In genomic region chr3:127017229-127017628, GRCh38 we compare ENCODE assay signal across 24 cellular contexts. TPM values are rescaled to one million over a fixed set of nuclear protein-coding genes. Genes with fewer than 3 reads are reported as not detected.
A peak's percentile ranks its signal among the peaks of the same experiment; 100 is the strongest.
DNase-seq lines count a peak whose midpoint lies in the region; ATAC-seq, FAIRE-seq and TF ChIP-seq lines count a peak whose summit lies in the region.
"Had no signal": no experiment of that assay in that cellular context is flagged by ENCODE, and none has a peak within 500 bp of the region (broad histone marks: within the 10 kb centered on the region; RNA-seq: fewer than 3 reads in every experiment).

No MANE protein-coding gene starts in this region.

- H2AFZ ChIP-seq in mammary epithelial cell (ENCODE audit: low read depth, low read length) (no peak overlapping the region), K562 (ENCODE audit: low read depth, low read length) (no peak overlapping the region), mesenchymal stem cell (ENCODE audit: low read depth, low read length) (no peak overlapping the region)

- H3K27ac ChIP-seq in mammary epithelial cell (ENCODE audit: insufficient read depth, low read depth, low read length) = no peak overlapping the region
- no peak overlapping the region for H3K27ac ChIP-seq in K562 (ENCODE audit: extremely low read depth, low read depth, low read length)
- no peak overlapping the region for H3K27ac ChIP-seq in mesenchymal stem cell (ENCODE audit: low read length, poor library complexity, severe bottlenecking)
- peak overlapping the region; percentile 60 to 65 for H3K27ac ChIP-seq in thoracic aorta
- H3K27ac ChIP-seq: 22Rv1; A549; BLaER1 treated with 17β-estradiol and CSF1 and Interleukin-3, amounts not matched to agents 10 nM and 100 nM; C4-2B had no signal

- no peak for FAIRE-seq in K562 (lab: Jason Lieb, UNC)
- FAIRE-seq: A549, D721Med, G401.6, GM12891, GM19239 had no signal

- H2BK5ac ChIP-seq in mesenchymal stem cell (ENCODE audit: low read depth, low read length, poor library complexity, severe bottlenecking) = no peak overlapping the region

- H3K4me3 ChIP-seq in mammary epithelial cell (replicated peaks in 1 of 3; ENCODE audit: insufficient read depth in 1 of 3, low read depth in 2 of 3, low read length in 3 of 3) = no peak overlapping the region
- H3K4me3 ChIP-seq in K562 = no peak overlapping the region
- H3K4me3 ChIP-seq in mesenchymal stem cell (ENCODE audit: insufficient read depth in 1 of 2, low read depth in 1 of 2, low read length in 2 of 2) = no peak overlapping the region
- H3K4me3 ChIP-seq in thoracic aorta = no peak overlapping the region
- H3K4me3 ChIP-seq: A549; BLaER1 treated with 17β-estradiol and CSF1 and Interleukin-3, amounts not matched to agents 10 nM and 100 nM had no signal

- intact Hi-C loops in mammary epithelial cell (cut with micrococcal nuclease) = no loop called here
- intact Hi-C loops in MCF 10A (cut with micrococcal nuclease) = no loop called here
- intact Hi-C loops in K562 (cut with micrococcal nuclease) = no loop called here
- intact Hi-C loops in left ventricle myocardium superior (cut with micrococcal nuclease) = no loop called here

- 91% methylated on average over 12 of the region's 16 CpGs for WGBS in mammary epithelial cell (ENCODE audit: low coverage, missing lambda C conversion rate)
- 98% methylated on average over 5 of the region's 16 CpGs for WGBS in K562 (ENCODE audit: insufficient coverage, low coverage, missing lambda C conversion rate)
- WGBS in mesenchymal stem cell = 98% methylated on average over 16 of the region's 16 CpGs

- no peak overlapping the region for H2AK5ac ChIP-seq in mesenchymal stem cell (ENCODE audit: low read length, severe bottlenecking)

- peaks cover 52% of the 10 kb centered on the region for H3K79me1 ChIP-seq in mesenchymal stem cell (replicated peaks; ENCODE audit: low read length, poor library complexity, severe bottlenecking)

- no peaks in the 10 kb centered on the region for H3K9me1 ChIP-seq in K562 (ENCODE audit: control insufficient read depth, insufficient read depth, low read length)

- ATAC-seq in K562 (no peak), thoracic aorta (ENCODE audit: insufficient number of reproducible peaks, low FRiP score, low read depth) (no peak), left ventricle myocardium superior (no peak)
- ATAC-seq: A549; CD8-positive, alpha-beta T cell had no signal

- H3K4ac ChIP-seq in mesenchymal stem cell (ENCODE audit: low read depth in 1 of 2, low read length in 2 of 2) = no peak overlapping the region

- in situ Hi-C loops in mammary epithelial cell (cut with MboI; ENCODE audit: low sequenced_read_pairs in 2 of 2) = no loop called here
- in situ Hi-C loops in K562 (cut with MboI) = no loop called here

- CTCF ChIA-PET in mammary epithelial cell (lab: Charles Lee; ENCODE audit: low non-redundant PET) = interaction anchor here (0.5 kb wide), 1 partner anchor 1579 kb away, joined by 3 read pairs; no protein-coding TSS in a partner anchor
- CTCF ChIA-PET in MCF 10A (lab: Yijun Ruan, JAX) = interaction anchor here (1.0 kb wide), 1 partner anchor 32 kb away, joined by 4 read pairs; no protein-coding TSS in a partner anchor
- CTCF ChIA-PET in K562 (lab: Yijun Ruan, JAX; ENCODE audit: low intra/inter-chr PET ratio) = no interaction called here

- dilution Hi-C loops in mammary epithelial cell (cut with HindIII; ENCODE audit: low sequenced_read_pairs) = no loop called here

- H2BK12ac ChIP-seq in mesenchymal stem cell (ENCODE audit: low read length in 2 of 2) = no peak overlapping the region

- no peak overlapping the region for H3K14ac ChIP-seq in mesenchymal stem cell (ENCODE audit: low read length in 2 of 2)

- H4K8ac ChIP-seq in mesenchymal stem cell (ENCODE audit: low read length) = no peak overlapping the region

- H3K23ac ChIP-seq in mesenchymal stem cell (ENCODE audit: low read length in 2 of 2) = no peak overlapping the region

- TF ChIP-seq RAD21 in K562 (CRISPR knock-in tag; conservative IDR thresholded peaks at IDR 0.05 in 1 of 2, IDR thresholded peaks at IDR 0.05 in 1 of 2) = no peak

- H3K9ac ChIP-seq in mammary epithelial cell (ENCODE audit: insufficient read depth, low read length) (no peak overlapping the region), K562 (ENCODE audit: insufficient read depth in 1 of 2, low read depth in 2 of 2, low read length in 2 of 2) (no peak overlapping the region), mesenchymal stem cell (ENCODE audit: low read length) (no peak overlapping the region)
- H3K9ac ChIP-seq: BLaER1 treated with 17β-estradiol and CSF1 and Interleukin-3, amounts not matched to agents 10 nM and 100 nM had no signal

- H3K27me3 ChIP-seq in mammary epithelial cell (ENCODE audit: insufficient read depth, low read length) (no peaks in the 10 kb centered on the region), K562 (ENCODE audit: control insufficient read depth in 2 of 2, insufficient read depth in 2 of 2, low read length in 2 of 2) (no peaks in the 10 kb centered on the region), mesenchymal stem cell (ENCODE audit: control insufficient read depth in 1 of 2, insufficient read depth in 1 of 2, low read length in 2 of 2) (no peaks in the 10 kb centered on the region), thoracic aorta (replicated peaks; ENCODE audit: insufficient read depth) (no peaks in the 10 kb centered on the region)
- H3K27me3 ChIP-seq: BLaER1 treated with 17β-estradiol and CSF1 and Interleukin-3, amounts not matched to agents 10 nM and 100 nM had no signal

- TF ChIP-seq CTCF in mammary epithelial cell (conservative IDR thresholded peaks at IDR 0.05 in 1 of 2, IDR thresholded peaks at IDR 0.05 in 1 of 2; ENCODE audit: extremely low read depth in 1 of 2, insufficient read depth in 1 of 2, low read depth in 1 of 2, low read length in 2 of 2) = no peak
- TF ChIP-seq CTCF in MCF 10A (IDR thresholded peaks at IDR 0.05; ENCODE audit: unreplicated experiment) = no peak
- TF ChIP-seq CTCF in K562 (IDR thresholded peaks at IDR 0.05 in 2 of 3, conservative IDR thresholded peaks at IDR 0.05 in 1 of 3; ENCODE audit: insufficient read depth in 2 of 3, low read depth in 1 of 3, low read length in 3 of 3) = no peak
- TF ChIP-seq CTCF in thoracic aorta (IDR thresholded peaks at IDR 0.05) = no peak
- no peak for TF ChIP-seq CTCF in endothelial cell (IDR thresholded peaks at IDR 0.05; ENCODE audit: unreplicated experiment)

- H3K4me2 ChIP-seq in mammary epithelial cell (ENCODE audit: insufficient read depth, low read depth, low read length) (no peak overlapping the region), K562 (ENCODE audit: insufficient read depth, low read length) (no peak overlapping the region), mesenchymal stem cell (ENCODE audit: low read length, poor library complexity, severe bottlenecking) (no peak overlapping the region)
- H3K4me2 ChIP-seq: A549 had no signal

- peak overlapping the region; percentile 16 for H4K91ac ChIP-seq in mesenchymal stem cell (ENCODE audit: low read length)

- H3K4me1 Mint-ChIP-seq in MCF 10A (ENCODE audit: insufficient read depth, unreplicated experiment) (peaks cover 9% of the 10 kb centered on the region), endothelial cell (ENCODE audit: unreplicated experiment) (no peaks in the 10 kb centered on the region)

- H2BK15ac ChIP-seq in mesenchymal stem cell (ENCODE audit: low read depth, poor library complexity, severe bottlenecking) = no peak overlapping the region

- POLR2A ChIA-PET in MCF 10A (lab: Yijun Ruan, JAX) (interaction anchor here (1.1 kb wide), 1 partner anchor 18 kb away, joined by 5 read pairs; no protein-coding TSS in a partner anchor), K562 (lab: Yijun Ruan, JAX) (interaction anchor here (0.7 to 1.0 kb wide), 2 partner anchors 11 to 14 kb away, joined by 3 read pairs; no protein-coding TSS in a partner anchor)

- H3K4me3 Mint-ChIP-seq in MCF 10A (ENCODE audit: unreplicated experiment) = no peak overlapping the region
- H3K4me3 Mint-ChIP-seq in endothelial cell (ENCODE audit: unreplicated experiment) = no peak overlapping the region
- H3K4me3 Mint-ChIP-seq: B cell; CD4-positive, alpha-beta T cell; CD8-positive, alpha-beta T cell had no signal

- H3K9me3 Mint-ChIP-seq in MCF 10A (ENCODE audit: unreplicated experiment) = no peaks in the 10 kb centered on the region
- no peaks in the 10 kb centered on the region for H3K9me3 Mint-ChIP-seq in endothelial cell (ENCODE audit: unreplicated experiment)
- H3K9me3 Mint-ChIP-seq: CD4-positive, alpha-beta T cell; CD8-positive, alpha-beta T cell had no signal

- no peak overlapping the region for H3K18ac ChIP-seq in mesenchymal stem cell (ENCODE audit: low read depth in 1 of 2, low read length in 2 of 2)

- H3K9me3 ChIP-seq in mammary epithelial cell (replicated peaks; ENCODE audit: insufficient read depth, low read length) = no peaks in the 10 kb centered on the region
- H3K9me3 ChIP-seq in K562 (replicated peaks; ENCODE audit: control insufficient read depth, insufficient read depth, low read depth, low read length) = no peaks in the 10 kb centered on the region
- no peaks in the 10 kb centered on the region for H3K9me3 ChIP-seq in mesenchymal stem cell (ENCODE audit: control insufficient read depth, low read length)
- no peaks in the 10 kb centered on the region for H3K9me3 ChIP-seq in thoracic aorta
- H3K9me3 ChIP-seq: A549; BLaER1 treated with 17β-estradiol and CSF1 and Interleukin-3, amounts not matched to agents 10 nM and 100 nM; Caco-2 had no signal

- H3K79me2 ChIP-seq in mammary epithelial cell (ENCODE audit: insufficient read depth, low read length) (peaks cover 62% of the 10 kb centered on the region), K562 (ENCODE audit: control insufficient read depth, insufficient read depth, low read length) (no peaks in the 10 kb centered on the region)

- no peak for TF ChIP-seq EP300 in K562 (IDR thresholded peaks at IDR 0.05; ENCODE audit: low read length)

- H3K36me3 ChIP-seq in mammary epithelial cell (ENCODE audit: insufficient read depth, low read length) (peaks cover 38% of the 10 kb centered on the region), K562 (ENCODE audit: control insufficient read depth, insufficient read depth, low read length) (peaks cover 87% of the 10 kb centered on the region; the same call in 2 of the 3 replicates), mesenchymal stem cell (ENCODE audit: control insufficient read depth in 1 of 2, insufficient read depth in 2 of 2, low read depth in 1 of 2, low read length in 2 of 2) (peaks cover 93 to 98% of the 10 kb centered on the region in 2 experiments), thoracic aorta (peaks cover 56% of the 10 kb centered on the region)

- H3K27ac Mint-ChIP-seq in MCF 10A (ENCODE audit: low read depth, unreplicated experiment) (no peak overlapping the region), endothelial cell (ENCODE audit: unreplicated experiment) (no peak overlapping the region)
- H3K27ac Mint-ChIP-seq: B cell; CD4-positive, alpha-beta T cell; CD8-positive, alpha-beta T cell had no signal

- H4K20me1 ChIP-seq in mammary epithelial cell (ENCODE audit: insufficient read depth, low read length) = no peaks in the 10 kb centered on the region
- H4K20me1 ChIP-seq in K562 (replicated peaks; ENCODE audit: control insufficient read depth, insufficient read depth, low read length) = no peaks in the 10 kb centered on the region

- H3K36me3 Mint-ChIP-seq in MCF 10A (ENCODE audit: insufficient read depth, unreplicated experiment) = peaks cover 44% of the 10 kb centered on the region
- H3K36me3 Mint-ChIP-seq in endothelial cell (ENCODE audit: low read depth, unreplicated experiment) = peaks cover 14% of the 10 kb centered on the region

- BruUV-seq in mammary epithelial cell (replicated peaks; lab: Mats Ljungman, UMichigan) (TSS peak; percentile 50), MCF 10A (replicated peaks; lab: Mats Ljungman, UMichigan) (no TSS peak), K562 (replicated peaks; lab: Mats Ljungman, UMichigan) (no TSS peak)

- no peak overlapping the region for H2BK120ac ChIP-seq in mesenchymal stem cell (ENCODE audit: low read depth, low read length)

- H3K4me1 ChIP-seq in mammary epithelial cell (ENCODE audit: insufficient read depth, low read length) (peaks cover 24% of the 10 kb centered on the region), K562 (replicated peaks in 1 of 2; ENCODE audit: control insufficient read depth in 2 of 2, insufficient read depth in 2 of 2, low read length in 2 of 2) (peaks cover 0 to 4% of the 10 kb centered on the region in 2 experiments; a peak in 2 of 5 replicates), mesenchymal stem cell (ENCODE audit: control insufficient read depth, insufficient read depth, low read depth, low read length) (peaks cover 23% of the 10 kb centered on the region), thoracic aorta (ENCODE audit: control insufficient read depth in 1 of 2, low read depth in 2 of 2) (peaks cover 24 to 49% of the 10 kb centered on the region in 2 donors)
- H3K4me1 ChIP-seq: A549, Caco-2 had no signal

- H3K27me3 Mint-ChIP-seq in MCF 10A (ENCODE audit: insufficient read depth, unreplicated experiment) (no peaks in the 10 kb centered on the region), endothelial cell (ENCODE audit: unreplicated experiment) (peaks cover 3% of the 10 kb centered on the region)
- H3K27me3 Mint-ChIP-seq: B cell; CD4-positive, alpha-beta T cell had no signal

- no peak for DNase-seq in mammary epithelial cell
- no peak for DNase-seq in MCF 10A (ENCODE audit: unreplicated experiment)
- no peak for DNase-seq in K562 (ENCODE audit: extremely low read depth in 1 of 4, low spot score in 3 of 4)
- no peak for DNase-seq in mesenchymal stem cell
- DNase-seq in thoracic aorta (ENCODE audit: low spot score) = no peak
- DNase-seq in left ventricle myocardium superior = no peak
- DNase-seq in ecto neural progenitor cell (ENCODE audit: low spot score) = no peak
- no peak for DNase-seq in endothelial cell (ENCODE audit: low spot score)
- DNase-seq: AML-193; Caco-2; Calu3; CD4-positive, alpha-beta T cell; CD8-positive, alpha-beta T cell; DMS79 treated with DMSO at 0.1 percent for 48 hours; GF-D8 had no signal

- no peak for TF ChIP-seq POLR2A in K562 (conservative IDR thresholded peaks at IDR 0.05)

RNA-seq across cellular contexts. Expression of gene PLXNA1, which starts 34.3 kb away (rescaled TPM):
- total RNA-seq in mammary epithelial cell (100 to 1,000 TPM; 104 to 156 TPM), MCF 10A (2022) (42.1 and 48.4 TPM in 2 replicates), K562 (2014; rRNA removed) (25.7 and 29.7 TPM in 2 replicates), K562 (2014; rRNA removed; fragmentation: Illumina TruSeq; extraction: Trizol) (11.4 and 14.0 TPM in 2 replicates), K562 (2015; rRNA removed; fragmentation: Illumina TruSeq; extraction: Trizol) (14.4 and 15.6 TPM in 2 replicates), K562 (2021) (49.3 and 59.9 TPM in 2 replicates), thoracic aorta (100 to 1,000 TPM in 1 of 2 donors, 10 to 100 TPM in 1; 70.1 to 102 TPM), left ventricle myocardium superior (23.8 TPM), endothelial cell (ENCODE audit: unreplicated experiment) (31.8 TPM)
- polyA plus RNA-seq in mammary epithelial cell (82.4 TPM), K562 (2011; rRNA removed) (39.2 and 54.7 TPM in 2 replicates), K562 (2014; fragmentation: Illumina TruSeq; extraction: Trizol) (16.8 and 30.4 TPM in 2 replicates), K562 (2014; fragmentation: Nextera tagmentation; extraction: Ambion mirVana) (under 1 TPM; 0.23 to 0.35 TPM), K562 (2014; rRNA removed) (32.3 and 37.7 TPM in 2 replicates)
- polyA minus RNA-seq in mammary epithelial cell = 125 TPM
- 126 and 340 TPM in 2 replicates for total RNA-seq in K562 (2011; cell fraction: chromatin; rRNA removed; ENCODE audit: low replicate concordance)
- total RNA-seq in K562 (2011; cell fraction: nucleolus; rRNA removed) = 201 and 257 TPM in 2 replicates
- total RNA-seq in K562 (2011; cell fraction: nucleoplasm; rRNA removed) = 135 and 137 TPM in 2 replicates
- polyA plus RNA-seq in K562 (2011; cell fraction: cytosol; rRNA removed) = 30.3 and 79.8 TPM in 2 replicates
- polyA plus RNA-seq in K562 (2011; cell fraction: nucleus; rRNA removed) = 230 and 364 TPM in 2 replicates
- polyA plus RNA-seq in K562 (2012) = 30.0 and 54.1 TPM in 2 replicates
- polyA minus RNA-seq in K562 (2011; rRNA and poly(A)+ RNA removed) = 37.0 and 87.9 TPM in 2 replicates
- polyA minus RNA-seq in K562 (2011; cell fraction: cytosol; rRNA and poly(A)+ RNA removed) = 46.9 and 52.1 TPM in 2 replicates
- 79.0 and 94.2 TPM in 2 replicates for polyA minus RNA-seq in K562 (2011; cell fraction: nucleus; rRNA and poly(A)+ RNA removed)
- polyA plus RNA-seq in mesenchymal stem cell (2013, experiment 1 of 2) = 51.0 TPM
- 49.9 TPM for polyA plus RNA-seq in mesenchymal stem cell (2013, experiment 2 of 2)

Comparison
In these comparisons a context has a peak if more than half of its experiments do, and no peak if none do; other contexts are left out.
1. H3K27ac ChIP-seq: peak in thoracic aorta (2 of 2); none in mammary epithelial cell (single experiment), K562 (single experiment) and mesenchymal stem cell (single experiment).